In the genomic region with DNA sequence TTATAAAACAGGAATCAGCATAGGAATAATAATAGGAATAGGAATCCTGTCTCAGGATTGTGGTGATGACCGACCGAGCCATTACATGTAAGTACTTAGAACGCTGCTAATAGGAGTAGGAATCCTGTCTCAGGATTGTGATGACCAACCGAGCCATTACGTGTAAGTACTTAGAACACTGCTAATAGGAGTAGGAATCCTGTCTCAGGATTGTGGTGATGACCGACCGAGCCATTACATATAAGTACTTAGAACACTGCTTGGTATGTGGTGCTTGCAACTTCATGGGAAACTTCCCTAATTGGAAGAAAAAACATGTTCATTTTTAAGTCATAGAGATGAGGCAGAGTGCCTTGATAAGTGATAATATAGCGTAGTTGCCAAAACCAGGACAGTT, we compare ENCODE assay signal across 2 cellular contexts.
TF ChIP-seq lines count a peak whose summit lies in the region.

No MANE protein-coding gene starts in this region.

TF ChIP-seq in endothelial cell of umbilical vein, 7 proteins besides CTCF, POLR2A, EP300 and RAD21:
- TF ChIP-seq JUN (IDR thresholded peaks at IDR 0.05; ENCODE audit: borderline replicate concordance, insufficient read depth, insufficient read length, low read depth) = no peak
TF ChIP-seq in endothelial cell of umbilical vein: peak in this region for 0.

TF ChIP-seq in GM23338, 12 proteins besides CTCF, POLR2A, EP300 and RAD21:
- no peak for TF ChIP-seq EZH2 (IDR thresholded peaks at IDR 0.05; ENCODE audit: low read depth, unreplicated experiment)
